16 cellular contexts compared by ENCODE assay signal in the genomic region with DNA sequence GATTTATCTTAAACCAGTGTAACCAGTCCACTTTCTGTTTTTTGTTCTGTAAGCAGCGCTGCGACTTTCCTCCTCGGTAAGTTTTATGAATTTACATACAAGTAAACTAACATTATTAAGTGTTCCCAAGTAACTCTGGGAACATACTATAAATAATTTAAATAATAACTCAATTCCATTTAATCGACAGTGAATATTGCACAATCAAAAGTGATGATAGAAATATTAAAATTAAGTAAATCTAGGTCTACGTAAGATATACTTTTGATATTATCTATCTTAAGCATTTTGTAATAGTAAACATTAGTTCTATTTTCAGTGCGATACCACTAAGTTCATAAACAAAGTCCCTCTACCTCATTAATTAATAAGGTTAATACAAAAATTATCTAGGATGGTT. TPM values are rescaled to one million over a fixed set of nuclear protein-coding genes. Genes with fewer than 3 reads are reported as not detected.
"Had no signal": no experiment of that assay in that cellular context is flagged by ENCODE, and none has a peak within 500 bp of the region (broad histone marks: within the 10 kb centered on the region; RNA-seq: fewer than 3 reads in every experiment).

No MANE protein-coding gene starts in this region.

- H3K9me3 Mint-ChIP-seq: activated naive CD4-positive, alpha-beta T cell treated with anti-CD3 and anti-CD28 coated beads, Interleukin-2, amount 50 U/mL, for 72 hours; activated T-cell treated with anti-CD3 and anti-CD28 coated beads, Interleukin-2, amount 50 U/mL, for 24 hours; memory B cell had no signal

- DNase-seq: activated CD4-positive, alpha-beta T cell treated with anti-CD3 and anti-CD28 coated beads, Interleukin-2, amount 50 U/mL, for 4 hours; activated CD4-positive, CD25-positive, alpha-beta regulatory T cell treated with anti-CD3 and anti-CD28 coated beads, Interleukin-2, amount 50 U/mL, for 72 hours; activated CD8-positive, alpha-beta memory T cell treated with anti-CD3 and anti-CD28 coated beads, Interleukin-2, amount 10 ng/mL, durations not matched to agents 7 days and 5 days; activated effector memory CD4-positive, alpha-beta T cell treated with Interleukin-2 at 50 U/mL for 16 hours; activated T-cell treated with anti-CD3 and anti-CD28 coated beads, Interleukin-2, amount 50 U/mL, for 24 hours; colonic mucosa; effector CD8-positive, alpha-beta T cell; immature natural killer cell; stimulated activated CD4-positive, alpha-beta T cell treated with anti-CD3 and anti-CD28 coated beads, Interleukin-2, amount 100 ng/mL, for 24 hours; stimulated activated naive B cell treated with anti-CD40 and anti-IgM and Interleukin-4, amounts not matched to agents 10 μg/mL and 1 μg/mL and 100 μg/mL, for 72 hours; upper lobe of left lung had no signal

- H3K4me1 ChIP-seq: colonic mucosa, parathyroid adenoma had no signal

- H3K27ac ChIP-seq: cardiac muscle cell, colonic mucosa, parathyroid adenoma had no signal

- H3K27me3 ChIP-seq: cardiac muscle cell, colonic mucosa, upper lobe of left lung had no signal

- H3K4me3 ChIP-seq: cardiac muscle cell, colonic mucosa had no signal

- H3K4me3 Mint-ChIP-seq: activated CD8-positive, alpha-beta memory T cell treated with anti-CD3 and anti-CD28 coated beads, Interleukin-2, amount 10 ng/mL, durations not matched to agents 7 days and 5 days; activated T-cell treated with anti-CD3 and anti-CD28 coated beads, Interleukin-2, amount 50 U/mL, for 24 hours; immature natural killer cell; memory B cell; stimulated activated naive B cell treated with anti-CD40 and anti-IgM and Interleukin-4, amounts not matched to agents 10 μg/mL and 1 μg/mL and 100 μg/mL, for 72 hours had no signal

- H3K36me3 Mint-ChIP-seq: activated CD8-positive, alpha-beta memory T cell treated with anti-CD3 and anti-CD28 coated beads, Interleukin-2, amount 10 ng/mL, durations not matched to agents 7 days and 5 days; activated naive CD4-positive, alpha-beta T cell treated with anti-CD3 and anti-CD28 coated beads, Interleukin-2, amount 50 U/mL, for 72 hours; immature natural killer cell; memory B cell; stimulated activated naive B cell treated with anti-CD40 and anti-IgM and Interleukin-4, amounts not matched to agents 10 μg/mL and 1 μg/mL and 100 μg/mL, for 72 hours had no signal

- H3K36me3 ChIP-seq: colonic mucosa had no signal

- H3K27ac Mint-ChIP-seq: activated CD8-positive, alpha-beta memory T cell treated with anti-CD3 and anti-CD28 coated beads, Interleukin-2, amount 10 ng/mL, durations not matched to agents 7 days and 5 days; activated naive CD4-positive, alpha-beta T cell treated with anti-CD3 and anti-CD28 coated beads, Interleukin-2, amount 50 U/mL, for 72 hours; activated T-cell treated with anti-CD3 and anti-CD28 coated beads, Interleukin-2, amount 50 U/mL, for 24 hours; immature natural killer cell; memory B cell; stimulated activated naive B cell treated with anti-CD40 and anti-IgM and Interleukin-4, amounts not matched to agents 10 μg/mL and 1 μg/mL and 100 μg/mL, for 72 hours had no signal

- H3K79me2 ChIP-seq: parathyroid adenoma had no signal

- H3K9me3 ChIP-seq: colonic mucosa, upper lobe of left lung had no signal

- ATAC-seq: activated CD8-positive, alpha-beta memory T cell treated with anti-CD3 and anti-CD28 coated beads, Interleukin-2, amount 10 ng/mL, durations not matched to agents 7 days and 5 days; activated naive CD4-positive, alpha-beta T cell treated with anti-CD3 and anti-CD28 coated beads, Interleukin-2, amount 50 U/mL, for 72 hours; stimulated activated naive B cell treated with anti-CD40 and anti-IgM and Interleukin-4, amounts not matched to agents 10 μg/mL and 1 μg/mL and 100 μg/mL, for 72 hours had no signal

- H3K4me1 Mint-ChIP-seq: activated CD8-positive, alpha-beta memory T cell treated with anti-CD3 and anti-CD28 coated beads, Interleukin-2, amount 10 ng/mL, durations not matched to agents 7 days and 5 days; immature natural killer cell; memory B cell; stimulated activated naive B cell treated with anti-CD40 and anti-IgM and Interleukin-4, amounts not matched to agents 10 μg/mL and 1 μg/mL and 100 μg/mL, for 72 hours had no signal

- H2AFZ ChIP-seq: parathyroid adenoma had no signal

- H3K9ac ChIP-seq: parathyroid adenoma had no signal

RNA-seq across cellular contexts. Expression of a gene that starts 7.8 kb away (rescaled TPM):
- total RNA-seq: activated CD8-positive, alpha-beta memory T cell treated with anti-CD3 and anti-CD28 coated beads, Interleukin-2, amount 10 ng/mL, durations not matched to agents 7 days and 5 days; activated naive CD4-positive, alpha-beta T cell treated with anti-CD3 and anti-CD28 coated beads, Interleukin-2, amount 50 U/mL, for 72 hours; T-helper 2 cell treated with Interferon-gamma antibody and Interleukin-4, amounts not matched to agents 100 ng/mL and 5 ng/mL, for 36 hours had no signal
- polyA plus RNA-seq: immature natural killer cell had no signal
